8 cellular contexts compared by ENCODE assay signal in genomic region chr3:64445318-64446300, GRCh38.
DNase-seq lines count a peak whose midpoint lies in the region; ATAC-seq, FAIRE-seq and TF ChIP-seq lines count a peak whose summit lies in the region.

No MANE protein-coding gene starts in this region.

- H3K4me3 ChIP-seq in fibroblast of villous mesenchyme (ENCODE audit: low read depth, low read length) (peak overlapping the region; percentile 81), pancreas (peak overlapping the region; percentile 61 to 74 (median 68))

- FAIRE-seq in pancreas (lab: Jason Lieb, UNC) = no peak

- intact Hi-C loops in pancreas (cut with DNase I) = no loop called here

- no peaks in the 10 kb centered on the region for H3K9me3 ChIP-seq in pancreas

- 11 to 24% methylated on average over 22 to 51 of the region's 51 CpGs for WGBS in pancreas, 2 donors

- no peak for TF ChIP-seq CTCF in fibroblast of villous mesenchyme (IDR thresholded peaks at IDR 0.05; ENCODE audit: insufficient read depth, low read depth, low read length)
- TF ChIP-seq CTCF in pancreas (IDR thresholded peaks at IDR 0.05) = no peak

- H3K27me3 ChIP-seq in pancreas = no peaks in the 10 kb centered on the region

- peaks cover 10 to 18% (median 16%) of the 10 kb centered on the region in 3 donors for H3K4me1 ChIP-seq in pancreas

- no peaks in the 10 kb centered on the region for H3K36me3 ChIP-seq in pancreas

- peak overlapping the region in 1 of 4 donors; percentile 38 for H3K27ac ChIP-seq in pancreas

- DNase-seq in EH (ENCODE audit: low read depth) (peak; percentile 42), NCI-H526 (lab: John Stamatoyannopoulos, UW) (peak; percentile 13 to 54), fibroblast of villous mesenchyme (ENCODE audit: low read depth) (peak; percentile 57), pancreas (peak; percentile 62 to 88 (median 66))
- DNase-seq in central memory CD4-positive, alpha-beta T cell = no peak
- no peak for DNase-seq in activated CD4-positive, alpha-beta T cell treated with anti-CD3 and anti-CD28 coated beads, Interleukin-2, amount 50 U/mL, for 4 hours

- ATAC-seq in pancreas (peak; percentile 58 to 77 (median 70)), GM21390 (IDR thresholded peaks at IDR 0.05; ENCODE audit: unreplicated experiment) (no peak), GM18907 (IDR thresholded peaks at IDR 0.05; ENCODE audit: unreplicated experiment) (no peak)

Comparison
In these comparisons a context has a peak if more than half of its experiments do, and no peak if none do; other contexts are left out.
1. DNase-seq: peak in EH (single experiment), NCI-H526 (2 of 2), fibroblast of villous mesenchyme (single experiment) and pancreas (6 of 6); none in central memory CD4-positive, alpha-beta T cell (single experiment) and activated CD4-positive, alpha-beta T cell treated with anti-CD3 and anti-CD28 coated beads, Interleukin-2, amount 50 U/mL, for 4 hours (0 of 2).
2. ATAC-seq: peak in pancreas (4 of 4); none in GM21390 (single experiment) and GM18907 (single experiment).